23 cellular contexts compared by ENCODE assay signal in the genomic region with DNA sequence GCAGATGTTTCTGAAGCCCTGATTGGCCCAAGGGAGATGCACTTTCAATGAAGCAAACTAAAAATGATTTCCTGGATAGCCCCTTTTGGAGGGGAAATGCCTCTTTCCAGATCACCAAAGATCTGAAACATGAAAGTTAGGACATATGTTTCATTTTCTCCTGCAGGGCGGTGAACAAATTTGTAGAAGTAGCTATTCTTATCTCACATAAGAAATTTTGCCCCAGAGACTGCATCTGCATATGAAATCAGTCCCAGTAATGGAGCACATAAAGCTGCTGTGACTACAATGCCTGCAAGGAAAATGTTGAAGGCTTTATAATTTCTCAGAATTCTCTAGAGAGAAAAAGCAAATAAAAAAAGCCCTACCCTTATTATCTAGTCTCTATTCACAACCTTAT. TPM values are rescaled to one million over a fixed set of nuclear protein-coding genes. Genes with fewer than 3 reads are reported as not detected.
"Had no signal": no experiment of that assay in that cellular context is flagged by ENCODE, and none has a peak within 500 bp of the region (broad histone marks: within the 10 kb centered on the region; RNA-seq: fewer than 3 reads in every experiment).

No MANE protein-coding gene starts in this region.

- DNase-seq: activated CD4-positive, alpha-beta T cell treated with anti-CD3 and anti-CD28 coated beads for 1 hour; activated CD4-positive, alpha-beta T cell treated with anti-CD3 and anti-CD28 coated beads, Interleukin-2, amount 50 U/mL, for 1 hour; activated CD8-positive, alpha-beta T cell treated with anti-CD3 and anti-CD28 coated beads, Interleukin-2, amount 10 ng/mL, durations not matched to agents 7 days and 5 days; activated T-cell treated with anti-CD3 and anti-CD28 coated beads, Interleukin-2, amount 50 U/mL, for 24 hours; adrenal gland; brain microvascular endothelial cell; caudate nucleus; effector CD4-positive, alpha-beta T cell; foreskin keratinocyte; immature natural killer cell; lower lobe of right lung; mesendoderm; mucosa of descending colon; naive B cell; spleen; stimulated activated CD4-positive, alpha-beta T cell treated with anti-CD3 and anti-CD28 coated beads, Interleukin-4, amount 100 ng/mL, for 24 hours; stimulated activated naive CD4-positive, alpha-beta T cell treated with Interleukin-2 at 50 U/mL for 16 hours; T-helper 9 cell; upper lobe of left lung had no signal

- H3K27ac ChIP-seq: adrenal gland, ascending aorta, brain microvascular endothelial cell, foreskin keratinocyte, lower lobe of right lung, spleen, thoracic aorta, upper lobe of left lung had no signal

- H3K4me3 ChIP-seq: adrenal gland, ascending aorta, lower lobe of right lung, mucosa of descending colon, spleen, thoracic aorta, upper lobe of left lung had no signal

- H3K36me3 ChIP-seq: adrenal gland, ascending aorta, brain microvascular endothelial cell, lower lobe of right lung, spleen, thoracic aorta, upper lobe of left lung had no signal

- H3K27me3 ChIP-seq: adrenal gland, ascending aorta, brain microvascular endothelial cell, foreskin keratinocyte, spleen, upper lobe of left lung had no signal

- H3K9me3 ChIP-seq: adrenal gland, ascending aorta, lower lobe of right lung, mucosa of descending colon, spleen, thoracic aorta, upper lobe of left lung had no signal

- H3K4me1 ChIP-seq: adrenal gland, ascending aorta, foreskin keratinocyte, lower lobe of right lung, spleen, upper lobe of left lung had no signal

- ATAC-seq: activated CD8-positive, alpha-beta T cell treated with anti-CD3 and anti-CD28 coated beads, Interleukin-2, amount 10 ng/mL, durations not matched to agents 7 days and 5 days; activated T-helper 17 cell treated with anti-CD3 and anti-CD28 coated beads, Interleukin-2, amount 50 U/mL, for 72 hours; foreskin keratinocyte; left lobe of liver; lower lobe of right lung; mucosa of descending colon had no signal

RNA-seq across cellular contexts. Expression of a gene that starts 55.9 kb away (rescaled TPM):
- polyA plus RNA-seq: foreskin keratinocyte, immature natural killer cell had no signal
